Comparison of ENCODE assay signal across 9 cellular contexts in the genomic region with DNA sequence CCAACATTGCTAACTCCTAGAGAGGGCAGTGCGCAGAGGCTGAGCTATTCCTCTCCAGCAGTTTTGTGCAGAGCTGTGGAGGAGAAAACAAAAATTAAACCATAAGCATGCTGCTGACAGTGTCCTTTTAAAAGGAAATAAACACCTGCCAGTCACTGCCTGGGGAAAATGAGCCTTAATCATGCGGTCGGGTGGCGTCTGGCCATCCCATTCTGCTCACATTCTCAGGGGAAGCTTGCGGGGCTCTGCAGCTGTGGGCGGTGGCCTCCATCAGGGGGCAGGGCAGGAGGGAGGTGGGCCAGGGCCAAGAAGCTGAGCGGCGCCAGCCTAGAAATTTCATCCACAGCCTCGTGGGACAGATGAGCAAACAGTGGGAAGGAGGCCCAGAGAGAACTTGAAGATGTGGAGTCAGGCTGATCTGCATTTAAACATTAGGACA.
A peak's percentile ranks its signal among the peaks of the same experiment; 100 is the strongest.
DNase-seq lines count a peak whose midpoint lies in the region; ATAC-seq and TF ChIP-seq lines count a peak whose summit lies in the region.
"Had no signal": no experiment of that assay in that cellular context is flagged by ENCODE, and none has a peak within 500 bp of the region (broad histone marks: within the 10 kb centered on the region; RNA-seq: fewer than 3 reads in every experiment).

No MANE protein-coding gene starts in this region.

- no peaks in the 10 kb centered on the region for H3K4me1 Mint-ChIP-seq in Calu3 (ENCODE audit: low read depth, unreplicated experiment)

- no peaks in the 10 kb centered on the region for H3K27me3 ChIP-seq in heart left ventricle

- peak; percentile 59 for DNase-seq in GM04503 (ENCODE audit: low read depth)
- peak; percentile 35 for DNase-seq in NOMO-1 treated with DMSO at 0.1 percent for 48 hours (lab: John Stamatoyannopoulos, UW; ENCODE audit: unreplicated experiment)
- peak; percentile 79 to 89 (median 82) for DNase-seq in heart left ventricle
- DNase-seq in retina = peak; percentile 40
- DNase-seq in Calu3 = no peak
- DNase-seq: T-helper 1 cell had no signal

- no peak overlapping the region for H3K4me3 Mint-ChIP-seq in Calu3 (ENCODE audit: low read depth, unreplicated experiment)

- H3K36me3 Mint-ChIP-seq in Calu3 (ENCODE audit: insufficient read depth, unreplicated experiment) = no peaks in the 10 kb centered on the region

- peak in 6 of 12 donors; percentile 11 to 36 (median 23) for TF ChIP-seq CTCF in heart left ventricle (IDR thresholded peaks at IDR 0.05)
- TF ChIP-seq CTCF in Calu3 (IDR thresholded peaks at IDR 0.05; ENCODE audit: unreplicated experiment) = no peak

- CTCF ChIA-PET in Calu3 (lab: Charles Lee) = no interaction called here

- H3K36me3 ChIP-seq in heart left ventricle = no peaks in the 10 kb centered on the region

- no peak overlapping the region for H3K27ac Mint-ChIP-seq in Calu3 (ENCODE audit: unreplicated experiment)

- peaks cover 59% of the 10 kb centered on the region for H3K27me3 Mint-ChIP-seq in Calu3 (ENCODE audit: unreplicated experiment)

- no peak overlapping the region for H3K4me3 ChIP-seq in heart left ventricle

- H3K4me1 ChIP-seq in heart left ventricle = peaks cover 10 to 59% (median 33%) of the 10 kb centered on the region in 12 donors

- H3K9me3 ChIP-seq in heart left ventricle = no peaks in the 10 kb centered on the region

- BruUV-seq in Calu3 (replicated peaks; lab: Mats Ljungman, UMichigan) = no TSS peak

- H3K27ac ChIP-seq in heart left ventricle = peak overlapping the region in 10 of 12 donors; percentile 7 to 67 (median 46)

- ATAC-seq in heart left ventricle (peak; percentile 58 to 89 (median 72)), GM21717 (IDR thresholded peaks at IDR 0.05; ENCODE audit: unreplicated experiment) (no peak), HG02763 (IDR thresholded peaks at IDR 0.05; ENCODE audit: unreplicated experiment) (no peak), HG03025 (IDR thresholded peaks at IDR 0.05; ENCODE audit: low FRiP score, unreplicated experiment) (no peak)

- intact Hi-C loops in heart left ventricle (cut with DNase I) = loop anchor here in 3 of 10 donors (5.0 kb wide), 2 partner anchors 69 to 74 kb away; partner anchors contain the start of gene TP53I11 (in 2 of the 3)
- intact Hi-C loops in Calu3 (cut with micrococcal nuclease; ENCODE audit: unreplicated experiment) = no loop called here

- no peak for TF ChIP-seq POLR2A in heart left ventricle (IDR thresholded peaks at IDR 0.05)

- 31 to 55% (median 37%) methylated on average over 7 to 9 of the region's 9 CpGs for WGBS in heart left ventricle, 4 donors

- no peaks in the 10 kb centered on the region for H3K9me3 Mint-ChIP-seq in Calu3 (ENCODE audit: low read depth, unreplicated experiment)

Comparison
In these comparisons a context has a peak if more than half of its experiments do, and no peak if none do; other contexts are left out.
1. ATAC-seq: peak in heart left ventricle (4 of 4); none in GM21717 (single experiment), HG02763 (single experiment) and HG03025 (single experiment).